ENCODE assay signal across 3 cellular contexts in genomic region chrX:23612846-23613245, GRCh38.
TF ChIP-seq lines count a peak whose summit lies in the region.

No MANE protein-coding gene starts in this region.

TF ChIP-seq in HEK293, 187 proteins besides CTCF, POLR2A, EP300 and RAD21:
- TF ChIP-seq RBAK (tag by site-specific recombination; IDR thresholded peaks at IDR 0.05) (no peak), SCRT1 (tag by site-specific recombination; IDR thresholded peaks at IDR 0.05; ENCODE audit: borderline replicate concordance) (0 out of 2 replicates have a peak, but pooled peaks have one; percentile 51), ZNF785 (tag by site-specific recombination; IDR thresholded peaks at IDR 0.05) (no peak), BCL11B (tag by site-specific recombination; IDR thresholded peaks at IDR 0.05; ENCODE audit: low read depth) (no peak), HIC1 (tag by site-specific recombination; IDR thresholded peaks at IDR 0.05) (no peak), ZNF473 (tag by site-specific recombination; IDR thresholded peaks at IDR 0.05) (no peak), INSM2 (tag by site-specific recombination; IDR thresholded peaks at IDR 0.05) (no peak), SCRT2 (tag by site-specific recombination; IDR thresholded peaks at IDR 0.05) (peak; percentile 63), ZNF501 (tag by site-specific recombination; IDR thresholded peaks at IDR 0.05) (no peak), ZNF174 (tag by site-specific recombination; IDR thresholded peaks at IDR 0.05) (no peak)
TF ChIP-seq in HEK293: peak in this region for 2.

TF ChIP-seq in H1, 55 proteins besides CTCF, POLR2A, EP300 and RAD21:
- no peak for TF ChIP-seq SUZ12 (IDR thresholded peaks at IDR 0.05; ENCODE audit: low read length)
- TF ChIP-seq SIN3A (conservative IDR thresholded peaks at IDR 0.05 in 1 of 2, IDR thresholded peaks at IDR 0.05 in 1 of 2; ENCODE audit: low read depth in 1 of 2, low read length in 2 of 2), result no peak
- TF ChIP-seq KDM4A (IDR thresholded peaks at IDR 0.05; ENCODE audit: low read depth, low read length, severe bottlenecking), result no peak
- no peak for TF ChIP-seq CBX8 (IDR thresholded peaks at IDR 0.05; ENCODE audit: borderline replicate concordance, low read depth, low read length)
TF ChIP-seq in H1: peak in this region for 0.

TF ChIP-seq in GM23338, 12 proteins besides CTCF, POLR2A, EP300 and RAD21:
- no peak for TF ChIP-seq ZNF114 (CRISPR knock-in tag; IDR thresholded peaks at IDR 0.05)
- TF ChIP-seq NANOG (IDR thresholded peaks at IDR 0.05; ENCODE audit: borderline replicate concordance), result no peak
- TF ChIP-seq POLR2AphosphoS5 (IDR thresholded peaks at IDR 0.05; ENCODE audit: low read depth), result no peak
- TF ChIP-seq CREB1 (CRISPR knock-in tag; IDR thresholded peaks at IDR 0.05; ENCODE audit: low read depth), result no peak
- no peak for TF ChIP-seq ETS1 (IDR thresholded peaks at IDR 0.05)
- no peak for TF ChIP-seq STAT1 (IDR thresholded peaks at IDR 0.05; ENCODE audit: unreplicated experiment)
- TF ChIP-seq ZNF331 (CRISPR knock-in tag; IDR thresholded peaks at IDR 0.05; ENCODE audit: low read depth), result no peak
- no peak for TF ChIP-seq REST (IDR thresholded peaks at IDR 0.05; ENCODE audit: unreplicated experiment)
- TF ChIP-seq ZNF462 (CRISPR knock-in tag; IDR thresholded peaks at IDR 0.05), result no peak
- no peak for TF ChIP-seq EZH2 (IDR thresholded peaks at IDR 0.05; ENCODE audit: low read depth, unreplicated experiment)
- no peak for TF ChIP-seq EZH2phosphoT487 (IDR thresholded peaks at IDR 0.05; ENCODE audit: unreplicated experiment)
- TF ChIP-seq JUNB (IDR thresholded peaks at IDR 0.05; ENCODE audit: unreplicated experiment), result no peak
